In genomic region chr3:52490938-52491526, GRCh38 we compare ENCODE assay signal across 12 cellular contexts. TPM values are rescaled to one million over a fixed set of nuclear protein-coding genes. Genes with fewer than 3 reads are reported as not detected.
DNase-seq lines count a peak whose midpoint lies in the region; ATAC-seq and TF ChIP-seq lines count a peak whose summit lies in the region.
"Had no signal": no experiment of that assay in that cellular context is flagged by ENCODE, and none has a peak within 500 bp of the region (broad histone marks: within the 10 kb centered on the region; RNA-seq: fewer than 3 reads in every experiment).

No MANE protein-coding gene starts in this region.

- peaks cover 19% of the 10 kb centered on the region for H3K4me1 Mint-ChIP-seq in HFFc6 (ENCODE audit: low read depth)

- H3K27me3 ChIP-seq in skeletal muscle tissue (ENCODE audit: control insufficient read depth in 3 of 3, insufficient read depth in 3 of 3, low read length in 3 of 3) = no peaks in the 10 kb centered on the region
- no peaks in the 10 kb centered on the region for H3K27me3 ChIP-seq in colonic mucosa

- H3K4me1 ChIP-seq in skeletal muscle tissue (ENCODE audit: control insufficient read depth in 3 of 3, insufficient read depth in 3 of 3, low read length in 3 of 3) (peaks cover 20 to 62% (median 55%) of the 10 kb centered on the region in 3 donors), colonic mucosa (no peaks in the 10 kb centered on the region)

- DNase-seq in HFFc6 = peak; percentile 60
- peak; percentile 84 for DNase-seq in choroid plexus epithelial cell (ENCODE audit: low read depth)
- DNase-seq in kidney glomerular epithelial cell (lab: John Stamatoyannopoulos, UW) = peak; percentile 22
- no peak for DNase-seq in colonic mucosa
- no peak for DNase-seq in DMS153 (lab: John Stamatoyannopoulos, UW)
- DNase-seq in activated naive CD4-positive, alpha-beta T cell treated with anti-CD3 and anti-CD28 coated beads, Interleukin-2, amount 50 U/mL, for 16 hours = no peak
- DNase-seq: activated CD4-positive, alpha-beta T cell treated with anti-CD3 and anti-CD28 coated beads, Interleukin-2, amount 50 U/mL, for 4 hours; H9; NCI-H524 had no signal

- no peak for TF ChIP-seq CTCF in HFFc6 (IDR thresholded peaks at IDR 0.05)
- no peak for TF ChIP-seq CTCF in choroid plexus epithelial cell (conservative IDR thresholded peaks at IDR 0.05; ENCODE audit: low read depth, low read length)
- TF ChIP-seq CTCF in colonic mucosa (IDR thresholded peaks at IDR 0.05) = no peak

- H3K4me3 ChIP-seq in choroid plexus epithelial cell (ENCODE audit: low read depth, low read length) (no peak overlapping the region), skeletal muscle tissue (ENCODE audit: low read length in 3 of 3) (no peak overlapping the region), colonic mucosa (no peak overlapping the region)

- peaks cover 59 to 68% (median 63%) of the 10 kb centered on the region in 3 donors for H3K36me3 ChIP-seq in skeletal muscle tissue (ENCODE audit: control insufficient read depth in 3 of 3, insufficient read depth in 3 of 3, low read length in 3 of 3)
- no peaks in the 10 kb centered on the region for H3K36me3 ChIP-seq in colonic mucosa

- no peaks in the 10 kb centered on the region for H3K9me3 ChIP-seq in skeletal muscle tissue (ENCODE audit: control insufficient read depth in 3 of 3, low read length in 3 of 3)
- no peaks in the 10 kb centered on the region for H3K9me3 ChIP-seq in colonic mucosa

- ATAC-seq in GM18861 (IDR thresholded peaks at IDR 0.05; ENCODE audit: unreplicated experiment) = no peak

- H3K27ac Mint-ChIP-seq in HFFc6 = peak overlapping the region; percentile 74; the same call in 1 of the 2 replicates
- H3K27ac Mint-ChIP-seq: H9 had no signal

- no peaks in the 10 kb centered on the region for H3K9me3 Mint-ChIP-seq in HFFc6
- H3K9me3 Mint-ChIP-seq: H9 had no signal

- peaks cover 12% of the 10 kb centered on the region for H3K36me3 Mint-ChIP-seq in HFFc6 (ENCODE audit: low read depth)

- no peak overlapping the region for H3K4me3 Mint-ChIP-seq in HFFc6
- H3K4me3 Mint-ChIP-seq: H9 had no signal

- H3K9ac ChIP-seq in skeletal muscle tissue (ENCODE audit: low read depth in 1 of 3, low read length in 3 of 3) (peak overlapping the region in 1 of 3 donors; percentile 25), colonic mucosa (ENCODE audit: low read depth in 2 of 2, low read length in 2 of 2) (no peak overlapping the region)

- intact Hi-C loops in colonic mucosa (cut with DNase I) = no loop called here

- H3K27ac ChIP-seq in skeletal muscle tissue (ENCODE audit: low read depth, low read length) = peak overlapping the region; percentile 46
- H3K27ac ChIP-seq in colonic mucosa = no peak overlapping the region
- H3K27ac ChIP-seq: C4-2B had no signal

- peaks cover 4% of the 10 kb centered on the region for H3K27me3 Mint-ChIP-seq in HFFc6 (ENCODE audit: insufficient read depth)

RNA-seq across cellular contexts. Expression of gene STAB1, which starts 4.1 kb away (rescaled TPM):
- not detected for total RNA-seq in HFFc6 (2021; fragmentation: NEBNext Ultra II Directional; extraction: Animal tissue kit (Norgen Biotek cat#: 25700))
- 67.3 TPM for total RNA-seq in skeletal muscle tissue
- total RNA-seq in colonic mucosa = 10 to 100 TPM; 41.1 to 46.5 TPM

RNA-seq across cellular contexts. Expression of gene NISCH, which starts 35.6 kb away (rescaled TPM):
- 10 to 100 TPM; 46.4 to 62.5 (median 55.8) TPM for total RNA-seq in HFFc6 (2021; fragmentation: NEBNext Ultra II Directional; extraction: Animal tissue kit (Norgen Biotek cat#: 25700))
- total RNA-seq in skeletal muscle tissue (43.3 TPM), colonic mucosa (10 to 100 TPM; 43.2 to 60.5 TPM)

RNA-seq across cellular contexts. Expression of gene TNNC1, which starts 37.2 kb away (rescaled TPM):
- total RNA-seq in HFFc6 (2021; fragmentation: NEBNext Ultra II Directional; extraction: Animal tissue kit (Norgen Biotek cat#: 25700)) = under 1 TPM in 4 of 6 experiments, not detected in 2; 0.35 to 0.55 (median 0.53) TPM
- total RNA-seq in skeletal muscle tissue (461 TPM), colonic mucosa (1 to 10 TPM; 1.1 to 1.5 TPM)

RNA-seq across cellular contexts. Expression of gene NT5DC2, which starts 42.6 kb away (rescaled TPM):
- 100 to 1,000 TPM; 156 to 198 (median 183) TPM for total RNA-seq in HFFc6 (2021; fragmentation: NEBNext Ultra II Directional; extraction: Animal tissue kit (Norgen Biotek cat#: 25700))
- total RNA-seq in skeletal muscle tissue = 20.9 TPM
- total RNA-seq in colonic mucosa = 10 to 100 TPM; 12.5 to 49.1 TPM

RNA-seq across cellular contexts. Expression of gene UQCC5, which starts 45.4 kb away (rescaled TPM):
- 10 to 100 TPM; 22.2 to 38.4 (median 28.3) TPM for total RNA-seq in HFFc6 (2021; fragmentation: NEBNext Ultra II Directional; extraction: Animal tissue kit (Norgen Biotek cat#: 25700))
- total RNA-seq in skeletal muscle tissue (1.0 TPM), colonic mucosa (10 to 100 TPM in 1 of 2 donors, 1 to 10 TPM in 1; 9.0 to 11.3 TPM)

Comparison
In these comparisons a context has a peak if more than half of its experiments do, and no peak if none do; other contexts are left out.
1. DNase-seq: peak in HFFc6 (single experiment), choroid plexus epithelial cell (single experiment) and kidney glomerular epithelial cell (single experiment); none in colonic mucosa (single experiment), DMS153 (single experiment) and activated naive CD4-positive, alpha-beta T cell treated with anti-CD3 and anti-CD28 coated beads, Interleukin-2, amount 50 U/mL, for 16 hours (single experiment).
2. RNA of gene STAB1, which starts 4.1 kb away (total RNA-seq): 67.3 TPM in skeletal muscle tissue (single experiment) and 41.1 to 46.5 TPM in colonic mucosa; not detected in HFFc6; every median in the first group is over 10 times any median in the second.
3. RNA of gene TNNC1, which starts 37.2 kb away (total RNA-seq): 461 TPM in skeletal muscle tissue (single experiment); 1.1 to 1.5 TPM in colonic mucosa and 0.35 to 0.55 TPM in HFFc6; every median in the first group is over 100 times any median in the second.